Comparison of ENCODE assay signal across 8 cellular contexts in genomic region chr6:3410385-3411360, GRCh38. TPM values are rescaled to one million over a fixed set of nuclear protein-coding genes. Genes with fewer than 3 reads are reported as not detected.
A peak's percentile ranks its signal among the peaks of the same experiment; 100 is the strongest.
DNase-seq lines count a peak whose midpoint lies in the region; ATAC-seq, FAIRE-seq and TF ChIP-seq lines count a peak whose summit lies in the region.

No MANE protein-coding gene starts in this region.

- H3K27ac ChIP-seq in C4-2B, result no peak overlapping the region
- no peak overlapping the region for H3K27ac ChIP-seq in Panc1 (ENCODE audit: low read length)
- H3K27ac ChIP-seq in parathyroid adenoma, result no peak overlapping the region

- no peaks in the 10 kb centered on the region for H3K36me3 ChIP-seq in Panc1 (ENCODE audit: control insufficient read depth, insufficient read depth, low read length)
- H3K36me3 ChIP-seq in parathyroid adenoma (ENCODE audit: control insufficient read depth, insufficient read depth, low read length), result no peaks in the 10 kb centered on the region

- H3K27ac Mint-ChIP-seq in activated T-helper 1 cell treated with anti-CD3 and anti-CD28 coated beads, Interleukin-12 subunit alpha, Interleukin-12 subunit beta, Interleukin-2, Interleukin-4 antibody, amounts not matched to agents 30 ng/mL and 10 ng/mL and 1 ng/mL, durations not matched to agents 14 hours and 24 hours and 36 hours, result no peak overlapping the region

- no peaks in the 10 kb centered on the region for H3K36me3 Mint-ChIP-seq in activated T-helper 1 cell treated with anti-CD3 and anti-CD28 coated beads, Interleukin-12 subunit alpha, Interleukin-12 subunit beta, Interleukin-2, Interleukin-4 antibody, amounts not matched to agents 30 ng/mL and 10 ng/mL and 1 ng/mL, durations not matched to agents 14 hours and 24 hours and 36 hours (ENCODE audit: low read depth)

- in situ Hi-C loops in Panc1 (cut with HindIII; ENCODE audit: low pct_unique_long_range_greater_than_20kb, low sequenced_read_pairs), result no loop called here

- POLR2A ChIA-PET in Panc1 (lab: Charles Lee), result no interaction called here

- no peak overlapping the region for H3K4me2 ChIP-seq in parathyroid adenoma (ENCODE audit: low read length)

- no peak overlapping the region for H3K4me3 ChIP-seq in HFF-Myc (replicated peaks; ENCODE audit: low read depth, low read length)
- no peak overlapping the region for H3K4me3 ChIP-seq in Panc1 (ENCODE audit: low read depth in 2 of 2, low read length in 2 of 2)
- no peak overlapping the region for H3K4me3 ChIP-seq in parathyroid adenoma (ENCODE audit: low read depth, low read length)

- FAIRE-seq in urothelium cell line (lab: Jason Lieb, UNC), result no peak

- peak; percentile 14 for DNase-seq in HFF-Myc (ENCODE audit: extremely low read depth, low read depth)
- peak; percentile 20 for DNase-seq in Panc1 (ENCODE audit: low read depth, low spot score)
- DNase-seq in activated T-helper 1 cell treated with anti-CD3 and anti-CD28 coated beads, Interleukin-12 subunit alpha, Interleukin-12 subunit beta, Interleukin-2, Interleukin-4 antibody, amounts not matched to agents 30 ng/mL and 10 ng/mL and 1 ng/mL, durations not matched to agents 14 hours and 24 hours and 36 hours (ENCODE audit: low spot score), result peak; percentile 19
- peak; percentile 28 for DNase-seq in foreskin melanocyte
- DNase-seq in urothelium cell line (ENCODE audit: low spot score), result peak; percentile 64

- intact Hi-C loops in Panc1 (cut with micrococcal nuclease; ENCODE audit: unreplicated experiment), result no loop called here
- intact Hi-C loops in activated T-helper 1 cell treated with anti-CD3 and anti-CD28 coated beads, Interleukin-12 subunit alpha, Interleukin-12 subunit beta, Interleukin-2, Interleukin-4 antibody, amounts not matched to agents 30 ng/mL and 10 ng/mL and 1 ng/mL, durations not matched to agents 14 hours and 24 hours and 36 hours (cut with micrococcal nuclease), result loop anchor here (1.0 to 5.0 kb wide), 2 partner anchors 133 to 322 kb away; no protein-coding TSS in a partner anchor

- no peaks in the 10 kb centered on the region for H3K4me1 ChIP-seq in Panc1 (ENCODE audit: control insufficient read depth, insufficient read depth, low read length)
- no peaks in the 10 kb centered on the region for H3K4me1 ChIP-seq in parathyroid adenoma

- H3K9me3 ChIP-seq in Panc1 (ENCODE audit: control insufficient read depth, insufficient read depth, low read depth, low read length) (no peaks in the 10 kb centered on the region), parathyroid adenoma (ENCODE audit: control insufficient read depth, low read length) (no peaks in the 10 kb centered on the region)

- H3K27me3 ChIP-seq in Panc1 (ENCODE audit: control insufficient read depth, insufficient read depth, low read length) (no peaks in the 10 kb centered on the region), parathyroid adenoma (ENCODE audit: control insufficient read depth, insufficient read depth, low read length) (no peaks in the 10 kb centered on the region)

- H3K4me1 Mint-ChIP-seq in activated T-helper 1 cell treated with anti-CD3 and anti-CD28 coated beads, Interleukin-12 subunit alpha, Interleukin-12 subunit beta, Interleukin-2, Interleukin-4 antibody, amounts not matched to agents 30 ng/mL and 10 ng/mL and 1 ng/mL, durations not matched to agents 14 hours and 24 hours and 36 hours (ENCODE audit: low read depth), result peaks cover 9% of the 10 kb centered on the region

- no TSS peak for BruUV-seq in Panc1 (replicated peaks; lab: Mats Ljungman, UMichigan)

- CTCF ChIA-PET in Panc1 (lab: Charles Lee), result interaction anchor here (0.6 kb wide), 1 partner anchor 46 kb away, joined by 4 read pairs; the partner anchor contains the start of gene SLC22A23

- no peak overlapping the region for H2AFZ ChIP-seq in parathyroid adenoma

- TF ChIP-seq CTCF in C4-2B (conservative IDR thresholded peaks at IDR 0.05), result peak; percentile 85
- peak; percentile 80 for TF ChIP-seq CTCF in HFF-Myc (IDR thresholded peaks at IDR 0.05; ENCODE audit: low read depth, low read length, missing control alignments)
- TF ChIP-seq CTCF in Panc1 (IDR thresholded peaks at IDR 0.05), result peak; percentile 83
- TF ChIP-seq CTCF in parathyroid adenoma (IDR thresholded peaks at IDR 0.05), result peak; percentile 81

- H3K9ac ChIP-seq in parathyroid adenoma, result no peak overlapping the region

- peak; percentile 78 for ATAC-seq in Panc1
- ATAC-seq in GM21825 (IDR thresholded peaks at IDR 0.05; ENCODE audit: unreplicated experiment), result no peak

- no peak overlapping the region for H3K4me3 Mint-ChIP-seq in activated T-helper 1 cell treated with anti-CD3 and anti-CD28 coated beads, Interleukin-12 subunit alpha, Interleukin-12 subunit beta, Interleukin-2, Interleukin-4 antibody, amounts not matched to agents 30 ng/mL and 10 ng/mL and 1 ng/mL, durations not matched to agents 14 hours and 24 hours and 36 hours

- no peaks in the 10 kb centered on the region for H3K79me2 ChIP-seq in parathyroid adenoma

- no peaks in the 10 kb centered on the region for H3K9me3 Mint-ChIP-seq in activated T-helper 1 cell treated with anti-CD3 and anti-CD28 coated beads, Interleukin-12 subunit alpha, Interleukin-12 subunit beta, Interleukin-2, Interleukin-4 antibody, amounts not matched to agents 30 ng/mL and 10 ng/mL and 1 ng/mL, durations not matched to agents 14 hours and 24 hours and 36 hours

- H3K27me3 Mint-ChIP-seq in activated T-helper 1 cell treated with anti-CD3 and anti-CD28 coated beads, Interleukin-12 subunit alpha, Interleukin-12 subunit beta, Interleukin-2, Interleukin-4 antibody, amounts not matched to agents 30 ng/mL and 10 ng/mL and 1 ng/mL, durations not matched to agents 14 hours and 24 hours and 36 hours (ENCODE audit: insufficient read depth), result no peaks in the 10 kb centered on the region

RNA-seq across cellular contexts. Expression of gene SLC22A23, which starts 46.2 kb away (rescaled TPM):
- total RNA-seq in Panc1 (2021; ENCODE audit: unreplicated experiment), result 4.5 TPM
- polyA plus RNA-seq in Panc1 (2012; ENCODE audit: insufficient read length), result 6.2 TPM
- 0.05 and 0.39 TPM in 2 replicates for total RNA-seq in activated T-helper 1 cell treated with anti-CD3 and anti-CD28 coated beads, Interleukin-12 subunit alpha, Interleukin-12 subunit beta, Interleukin-2, Interleukin-4 antibody, amounts not matched to agents 30 ng/mL and 10 ng/mL and 1 ng/mL, durations not matched to agents 14 hours and 24 hours and 36 hours

Comparison
In these comparisons a context has a peak if more than half of its experiments do, and no peak if none do; other contexts are left out.
1. DNase-seq: peak in every context shown above with its lines; median percentile 64 in urothelium cell line; 28 in foreskin melanocyte; 20 in Panc1; 19 in activated T-helper 1 cell treated with anti-CD3 and anti-CD28 coated beads, Interleukin-12 subunit alpha, Interleukin-12 subunit beta, Interleukin-2, Interleukin-4 antibody, amounts not matched to agents 30 ng/mL and 10 ng/mL and 1 ng/mL, durations not matched to agents 14 hours and 24 hours and 36 hours; 14 in HFF-Myc.